Comparison of ENCODE assay signal across 10 cellular contexts in genomic region chr1:207516729-207517128, GRCh38. TPM values are rescaled to one million over a fixed set of nuclear protein-coding genes. Genes with fewer than 3 reads are reported as not detected.
"Had no signal": no experiment of that assay in that cellular context is flagged by ENCODE, and none has a peak within 500 bp of the region (broad histone marks: within the 10 kb centered on the region; RNA-seq: fewer than 3 reads in every experiment).

No MANE protein-coding gene starts in this region.

- ATAC-seq: GM23338 had no signal

- H3K4me2 ChIP-seq: GM23338 had no signal

- DNase-seq: H9, HCEC 1CT, HFFc6, IMR-90, KBM-7 had no signal

- FAIRE-seq: H1, H54, HTR-8/SVneo had no signal

- H3K4me3 ChIP-seq: GM23338 had no signal

- H2AFZ ChIP-seq: GM23338 had no signal

RNA-seq across cellular contexts. Expression of gene CR1, which starts 20.8 kb away (rescaled TPM):
- total RNA-seq: HFFc6, HT-29, IMR-90 had no signal
- polyA plus RNA-seq: IMR-90 had no signal
